ENCODE assay signal across 8 cellular contexts in the genomic region with DNA sequence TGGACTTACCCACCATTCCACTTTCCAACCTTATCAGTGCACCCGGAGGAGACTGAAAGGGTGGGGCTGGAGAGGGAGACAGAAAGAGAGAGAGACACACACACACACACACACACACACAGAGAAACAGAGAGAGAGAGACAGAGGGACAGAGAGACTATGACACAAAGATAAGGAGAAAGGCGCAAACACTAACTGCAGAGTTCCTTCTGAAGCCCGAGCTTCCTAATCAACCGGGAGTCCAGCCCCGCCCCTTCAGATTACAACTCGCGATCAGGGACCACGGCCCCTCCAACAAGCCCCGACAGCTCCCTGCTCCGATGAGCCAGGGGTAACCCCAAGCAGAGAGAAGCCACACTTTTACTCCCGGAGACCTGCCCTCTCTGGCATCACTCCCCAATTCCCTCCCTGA. TPM values are rescaled to one million over a fixed set of nuclear protein-coding genes. Genes with fewer than 3 reads are reported as not detected.
DNase-seq lines count a peak whose midpoint lies in the region; ATAC-seq and TF ChIP-seq lines count a peak whose summit lies in the region.

No MANE protein-coding gene starts in this region.

- no peak overlapping the region for H2BK15ac ChIP-seq in neuronal stem cell (ENCODE audit: low read length)

- H2BK120ac ChIP-seq in neuronal stem cell (ENCODE audit: low read depth, low read length): no peak overlapping the region

- no peak overlapping the region for H2BK5ac ChIP-seq in neuronal stem cell (ENCODE audit: low read length)

- no peak for ATAC-seq in HG02870 (IDR thresholded peaks at IDR 0.05; ENCODE audit: unreplicated experiment)

- no peak overlapping the region for H4K91ac ChIP-seq in neuronal stem cell (ENCODE audit: low read depth, low read length, poor library complexity)

- H3K14ac ChIP-seq in neuronal stem cell (ENCODE audit: low read length): no peak overlapping the region

- no peak overlapping the region for H4K8ac ChIP-seq in neuronal stem cell (ENCODE audit: low read depth, low read length)

- H3K79me2 ChIP-seq in fibroblast of lung (ENCODE audit: control insufficient read depth, insufficient read depth, low read length): no peaks in the 10 kb centered on the region

- H3K4ac ChIP-seq in neuronal stem cell (ENCODE audit: low read length): no peak overlapping the region

- no peak overlapping the region for H3K23ac ChIP-seq in neuronal stem cell (ENCODE audit: low read depth, low read length, poor library complexity)

- TF ChIP-seq CTCF in GM12865 (IDR thresholded peaks at IDR 0.05; ENCODE audit: insufficient read depth, low read depth, low read length, missing control alignments) (no peak), fibroblast of lung (conservative IDR thresholded peaks at IDR 0.05 in 1 of 2, IDR thresholded peaks at IDR 0.05 in 1 of 2; ENCODE audit: low read depth in 1 of 2, low read length in 2 of 2) (no peak)

- DNase-seq in GM12865 (ENCODE audit: low read depth) (no peak), SJCRH30 (peak in 1 of 2 experiments; percentile 45), fibroblast of lung (ENCODE audit: low read depth in 2 of 2) (peak in 1 of 2 donors; percentile 30), neuronal stem cell (ENCODE audit: low spot score) (no peak), NCI-H774 (lab: John Stamatoyannopoulos, UW) (no peak), GDM1 (lab: John Stamatoyannopoulos, UW) (no peak), NCI-H187 (lab: John Stamatoyannopoulos, UW) (no peak)

- H3K4me2 ChIP-seq in fibroblast of lung (ENCODE audit: extremely low read depth, insufficient read depth, low read length) (peak overlapping the region; percentile 67), neuronal stem cell (ENCODE audit: insufficient read depth, low read length, poor library complexity, severe bottlenecking) (peak overlapping the region; percentile 77)

- H3K79me1 ChIP-seq in neuronal stem cell (ENCODE audit: low read depth, low read length): peaks cover 2% of the 10 kb centered on the region

- H2AFZ ChIP-seq in fibroblast of lung (ENCODE audit: low read length) (peak overlapping the region; percentile 95), neuronal stem cell (ENCODE audit: low read length) (peak overlapping the region; percentile 85)

- H3K36me3 ChIP-seq in SJCRH30 (no peaks in the 10 kb centered on the region), fibroblast of lung (ENCODE audit: control insufficient read depth, insufficient read depth, low read length) (no peaks in the 10 kb centered on the region), neuronal stem cell (replicated peaks in 1 of 2; ENCODE audit: control insufficient read depth in 2 of 2, insufficient read depth in 2 of 2, low read length in 2 of 2) (peaks cover 0 to 23% of the 10 kb centered on the region in 2 donors)

- H3K9me3 ChIP-seq in SJCRH30 (replicated peaks) (no peaks in the 10 kb centered on the region), fibroblast of lung (ENCODE audit: control insufficient read depth, insufficient read depth, low read depth, low read length) (no peaks in the 10 kb centered on the region), neuronal stem cell (replicated peaks in 1 of 2; ENCODE audit: control insufficient read depth in 2 of 2, insufficient read depth in 1 of 2, low read depth in 1 of 2, low read length in 2 of 2) (no peaks in the 10 kb centered on the region)

- no peak overlapping the region for H2BK12ac ChIP-seq in neuronal stem cell (ENCODE audit: low read length)

- no peak overlapping the region for H2AK5ac ChIP-seq in neuronal stem cell (ENCODE audit: low read depth, low read length)

- WGBS in neuronal stem cell (ENCODE audit: extremely low coverage in 2 of 2, insufficient read length in 2 of 2, insufficient replicate concordance in 1 of 2), 2 donors: no CpG with 5 or more reads among the region's 11 CpGs

- H3K27me3 ChIP-seq in SJCRH30 (no peaks in the 10 kb centered on the region), fibroblast of lung (ENCODE audit: control insufficient read depth, insufficient read depth, low read length) (no peaks in the 10 kb centered on the region), neuronal stem cell (ENCODE audit: control insufficient read depth in 3 of 3, insufficient read depth in 3 of 3, low read depth in 1 of 3, low read length in 3 of 3) (peaks cover 0 to 36% (median 0%) of the 10 kb centered on the region in 3 experiments)

- H3K4me1 ChIP-seq in SJCRH30: peaks cover 13% of the 10 kb centered on the region
- H3K4me1 ChIP-seq in fibroblast of lung (ENCODE audit: control insufficient read depth, extremely low read depth, insufficient read depth, low read length): peaks cover 4% of the 10 kb centered on the region
- H3K4me1 ChIP-seq in neuronal stem cell (ENCODE audit: control insufficient read depth in 2 of 2, insufficient read depth in 1 of 2, low read depth in 1 of 2, low read length in 2 of 2): peaks cover 24 to 28% of the 10 kb centered on the region in 2 donors

- no peak overlapping the region for H3K9ac ChIP-seq in fibroblast of lung (ENCODE audit: insufficient read depth, low read length)
- H3K9ac ChIP-seq in neuronal stem cell (ENCODE audit: low read depth, low read length, poor library complexity): peak overlapping the region; percentile 7

- peak overlapping the region; percentile 63 for H3K27ac ChIP-seq in SJCRH30
- no peak overlapping the region for H3K27ac ChIP-seq in fibroblast of lung (ENCODE audit: insufficient read depth, low read length)
- H3K27ac ChIP-seq in neuronal stem cell (replicated peaks; ENCODE audit: low read length): no peak overlapping the region

- no peaks in the 10 kb centered on the region for H4K20me1 ChIP-seq in fibroblast of lung (ENCODE audit: control insufficient read depth, extremely low read depth, insufficient read depth, low read length)

- H3K18ac ChIP-seq in neuronal stem cell (ENCODE audit: low read length): peak overlapping the region; percentile 25

- H3K4me3 ChIP-seq in GM12865 (ENCODE audit: low read depth, low read length) (peak overlapping the region; percentile 12; the same call in 1 of the 2 replicates), SJCRH30 (peak overlapping the region; percentile 55), fibroblast of lung (replicated peaks in 1 of 4; ENCODE audit: control extremely low read depth in 1 of 4, insufficient read depth in 1 of 4, low read depth in 3 of 4, low read length in 4 of 4) (peak overlapping the region; percentile 56 to 71 (median 64)), neuronal stem cell (ENCODE audit: low read length in 2 of 2) (peak overlapping the region; percentile 39 to 71)

RNA-seq across cellular contexts. Expression of gene GAL3ST4, which starts 0.5 kb away (rescaled TPM):
- total RNA-seq in SJCRH30 (2014; rRNA removed; shearing (Covaris generic)): 7.4 and 8.0 TPM in 2 replicates
- total RNA-seq in fibroblast of lung: 3.9 and 7.1 TPM in 2 replicates
- polyA plus RNA-seq in fibroblast of lung: 10.3 and 14.6 TPM in 2 replicates
- 11.8 and 13.9 TPM in 2 replicates for polyA plus RNA-seq in fibroblast of lung (2012)
- polyA minus RNA-seq in fibroblast of lung (ENCODE audit: low replicate concordance): 18.1 and 29.0 TPM in 2 replicates
- 4.7 TPM for polyA plus RNA-seq in neuronal stem cell (2013, experiment 1 of 2)
- 4.5 TPM for polyA plus RNA-seq in neuronal stem cell (2013, experiment 2 of 2)

RNA-seq across cellular contexts. Expression of gene GPC2, which starts 9.3 kb away (rescaled TPM):
- 16.7 and 17.2 TPM in 2 replicates for total RNA-seq in SJCRH30 (2014; rRNA removed; shearing (Covaris generic))
- 1.8 and 2.3 TPM in 2 replicates for total RNA-seq in fibroblast of lung
- polyA plus RNA-seq in fibroblast of lung: 0.35 and 0.60 TPM in 2 replicates
- polyA plus RNA-seq in fibroblast of lung (2012): 0.92 and 1.7 TPM in 2 replicates
- polyA minus RNA-seq in fibroblast of lung (ENCODE audit: low replicate concordance): 0.96 and 1.0 TPM in 2 replicates
- polyA plus RNA-seq in neuronal stem cell (2013, experiment 1 of 2): 30.8 TPM
- 29.9 TPM for polyA plus RNA-seq in neuronal stem cell (2013, experiment 2 of 2)

RNA-seq across cellular contexts. Expression of gene TRAPPC14, which starts 9.4 kb away (rescaled TPM):
- total RNA-seq in SJCRH30 (2014; rRNA removed; shearing (Covaris generic)): 9.6 and 15.4 TPM in 2 replicates
- total RNA-seq in fibroblast of lung: 5.6 and 5.9 TPM in 2 replicates
- polyA plus RNA-seq in fibroblast of lung: 1.9 and 2.4 TPM in 2 replicates
- polyA plus RNA-seq in fibroblast of lung (2012): 8.7 and 14.1 TPM in 2 replicates
- 18.5 and 29.7 TPM in 2 replicates for polyA minus RNA-seq in fibroblast of lung (ENCODE audit: low replicate concordance)
- 9.5 TPM for polyA plus RNA-seq in neuronal stem cell (2013, experiment 1 of 2)
- 8.9 TPM for polyA plus RNA-seq in neuronal stem cell (2013, experiment 2 of 2)

RNA-seq across cellular contexts. Expression of gene STAG3, which starts 9.8 kb away (rescaled TPM):
- total RNA-seq in SJCRH30 (2014; rRNA removed; shearing (Covaris generic)): 0.10 and 1.3 TPM in 2 replicates
- 0.50 and 0.77 TPM in 2 replicates for total RNA-seq in fibroblast of lung
- 0.27 and 0.34 TPM in 2 replicates for polyA plus RNA-seq in fibroblast of lung
- 1.2 and 1.6 TPM in 2 replicates for polyA plus RNA-seq in fibroblast of lung (2012)
- 7.2 TPM in 1 of 2 replicates, not detected in the other for polyA minus RNA-seq in fibroblast of lung (ENCODE audit: low replicate concordance)
- polyA plus RNA-seq in neuronal stem cell (2013, experiment 1 of 2): 0.38 TPM
- polyA plus RNA-seq in neuronal stem cell (2013, experiment 2 of 2): 0.29 TPM

RNA-seq across cellular contexts. Expression of gene LAMTOR4, which starts 19.2 kb away (rescaled TPM):
- 65.4 and 84.6 TPM in 2 replicates for total RNA-seq in SJCRH30 (2014; rRNA removed; shearing (Covaris generic))
- total RNA-seq in fibroblast of lung: 95.0 and 110 TPM in 2 replicates
- 116 and 165 TPM in 2 replicates for polyA plus RNA-seq in fibroblast of lung
- 160 and 232 TPM in 2 replicates for polyA plus RNA-seq in fibroblast of lung (2012)
- polyA minus RNA-seq in fibroblast of lung (ENCODE audit: low replicate concordance): 35.4 and 93.5 TPM in 2 replicates
- 116 TPM for polyA plus RNA-seq in neuronal stem cell (2013, experiment 1 of 2)
- 113 TPM for polyA plus RNA-seq in neuronal stem cell (2013, experiment 2 of 2)

Comparison
In these comparisons a context has a peak if more than half of its experiments do, and no peak if none do; other contexts are left out.
1. H3K4me3 ChIP-seq: peak in every context shown above with its lines; median percentile 64 in fibroblast of lung; 55 in SJCRH30; 55 in neuronal stem cell; 12 in GM12865.